In genomic region chr19:46614114-46614701, GRCh38 we compare ENCODE assay signal across 9 cellular contexts. TPM values are rescaled to one million over a fixed set of nuclear protein-coding genes. Genes with fewer than 3 reads are reported as not detected.
DNase-seq lines count a peak whose midpoint lies in the region; ATAC-seq, FAIRE-seq and TF ChIP-seq lines count a peak whose summit lies in the region.
"Had no signal": no experiment of that assay in that cellular context is flagged by ENCODE, and none has a peak within 500 bp of the region (broad histone marks: within the 10 kb centered on the region; RNA-seq: fewer than 3 reads in every experiment).

No MANE protein-coding gene starts in this region.

- no peak overlapping the region for H3K4me3 ChIP-seq in pancreas
- H3K4me3 ChIP-seq in upper lobe of left lung: no peak overlapping the region

- no peak overlapping the region for H3K27ac ChIP-seq in pancreas
- H3K27ac ChIP-seq in upper lobe of left lung: no peak overlapping the region

- H3K36me3 ChIP-seq in pancreas: peaks cover 0 to 9% (median 4%) of the 10 kb centered on the region in 3 donors
- H3K36me3 ChIP-seq in upper lobe of left lung: peaks cover 3 to 20% (median 15%) of the 10 kb centered on the region in 4 donors

- H3K4me1 ChIP-seq in pancreas (peaks cover 13 to 24% (median 15%) of the 10 kb centered on the region in 3 donors), upper lobe of left lung (peaks cover 23 to 38% (median 32%) of the 10 kb centered on the region in 4 donors)

- DNase-seq in G401 (ENCODE audit: low spot score) (peak; percentile 83), Kasumi-1 (lab: John Stamatoyannopoulos, UW) (peak; percentile 54 to 61), SHP77 (lab: John Stamatoyannopoulos, UW) (peak; percentile 55 to 67), foreskin melanocyte (peak; percentile 43), pancreas (peak; percentile 74 to 94 (median 86)), upper lobe of left lung (peak in 1 of 2 donors; percentile 82), cortex of kidney (lab: John Stamatoyannopoulos, UW) (no peak)
- DNase-seq in activated T-helper 9 cell treated with anti-CD3 and anti-CD28 coated beads, Interleukin-2, amount 50 U/mL, for 16 hours (ENCODE audit: low read depth): peak; percentile 70

- 10 to 13% methylated on average over 12 of the region's 12 CpGs for WGBS in pancreas, 2 donors
- 8 to 10% methylated on average over 10 to 12 of the region's 12 CpGs for WGBS in upper lobe of left lung, 2 donors

- no peaks in the 10 kb centered on the region for H3K9me3 ChIP-seq in pancreas
- H3K9me3 ChIP-seq in upper lobe of left lung: no peaks in the 10 kb centered on the region

- ATAC-seq in pancreas (peak; percentile 44 to 78 (median 72)), upper lobe of left lung (ENCODE audit: low FRiP score in 2 of 2) (peak; percentile 91 to 93)

- TF ChIP-seq EP300 in upper lobe of left lung (IDR thresholded peaks at IDR 0.05): no peak

- in situ Hi-C loops in G401 (cut with HindIII; ENCODE audit: low sequenced_read_pairs): no loop called here

- TF ChIP-seq CTCF in pancreas (IDR thresholded peaks at IDR 0.05) (peak; percentile 86 to 90 (median 88)), upper lobe of left lung (IDR thresholded peaks at IDR 0.05) (peak; percentile 81 to 94 (median 88))

- no peak for TF ChIP-seq POLR2A in upper lobe of left lung (IDR thresholded peaks at IDR 0.05)

- no peaks in the 10 kb centered on the region for H3K27me3 ChIP-seq in pancreas
- H3K27me3 ChIP-seq in upper lobe of left lung: no peaks in the 10 kb centered on the region

- intact Hi-C loops in pancreas (cut with DNase I): loop anchor here in 2 of 3 donors (5.0 kb wide), 1 partner anchor 48 kb away; the partner anchor contains the start of gene DACT3 (in 2 of the 2)

- no peak for FAIRE-seq in pancreas (lab: Jason Lieb, UNC)

RNA-seq across cellular contexts. Expression of gene PTGIR, which starts 10.7 kb away (rescaled TPM):
- 1.7 and 16.2 TPM in 2 replicates for total RNA-seq in G401 (2014; rRNA removed; shearing (Covaris generic))
- 1 to 10 TPM in 4 of 6 donors, under 1 TPM in 2; 0.56 to 4.6 (median 1.6) TPM for total RNA-seq in pancreas
- polyA plus RNA-seq in pancreas: 1 to 10 TPM; 3.5 TPM
- 10 to 100 TPM in 3 of 6 donors, 1 to 10 TPM in 3; 6.4 to 26.0 (median 11.1) TPM for total RNA-seq in upper lobe of left lung

RNA-seq across cellular contexts. Expression of gene CALM3, which starts 13.1 kb away (rescaled TPM):
- total RNA-seq in G401 (2014; rRNA removed; shearing (Covaris generic)): 109 and 147 TPM in 2 replicates
- total RNA-seq in pancreas: 100 to 1,000 TPM in 1 of 6 donors, 10 to 100 TPM in 5; 59.6 to 127 (median 83.3) TPM
- polyA plus RNA-seq in pancreas: 10 to 100 TPM; 86.6 to 95.5 TPM
- total RNA-seq in upper lobe of left lung: 100 to 1,000 TPM in 4 of 6 donors, 10 to 100 TPM in 2; 74.4 to 176 (median 123) TPM

RNA-seq across cellular contexts. Expression of gene GNG8, which starts 21.8 kb away (rescaled TPM):
- total RNA-seq in G401 (2014; rRNA removed; shearing (Covaris generic)): not detected in 2 replicates
- not detected for total RNA-seq in pancreas
- not detected for polyA plus RNA-seq in pancreas
- total RNA-seq in upper lobe of left lung: not detected
- polyA plus RNA-seq: esophagus had no signal

RNA-seq across cellular contexts. Expression of gene DACT3, which starts 46.8 kb away (rescaled TPM):
- total RNA-seq in G401 (2014; rRNA removed; shearing (Covaris generic)): 12.0 and 16.3 TPM in 2 replicates
- total RNA-seq in pancreas: 1 to 10 TPM in 2 of 6 donors, under 1 TPM in 4; 0.24 to 1.7 (median 0.48) TPM
- polyA plus RNA-seq in pancreas: 1 to 10 TPM in 1 of 2 donors, under 1 TPM in 1; 0.89 to 1.3 TPM
- 10 to 100 TPM in 2 of 6 donors, 1 to 10 TPM in 4; 1.8 to 12.0 (median 4.0) TPM for total RNA-seq in upper lobe of left lung
